In genomic region chr17:29567362-29568330, GRCh38 we compare ENCODE assay signal across 8 cellular contexts. TPM values are rescaled to one million over a fixed set of nuclear protein-coding genes. Genes with fewer than 3 reads are reported as not detected.
A peak's percentile ranks its signal among the peaks of the same experiment; 100 is the strongest.
DNase-seq lines count a peak whose midpoint lies in the region; ATAC-seq and TF ChIP-seq lines count a peak whose summit lies in the region.

No MANE protein-coding gene starts in this region.

- H3K9me3 Mint-ChIP-seq in CD8-positive, alpha-beta memory T cell, result no peaks in the 10 kb centered on the region
- H3K9me3 Mint-ChIP-seq in activated naive CD4-positive, alpha-beta T cell treated with anti-CD3 and anti-CD28 coated beads, Interleukin-2, amount 10 ng/mL, durations not matched to agents 7 days and 5 days, result no peaks in the 10 kb centered on the region
- H3K9me3 Mint-ChIP-seq in progenitor cell of endocrine pancreas (ENCODE audit: low read depth), result no peaks in the 10 kb centered on the region

- peak; percentile 37 to 69 (median 41) for ATAC-seq in heart left ventricle

- peak; percentile 65 to 86 (median 72) for DNase-seq in CD8-positive, alpha-beta memory T cell
- DNase-seq in GM20000 (ENCODE audit: low spot score) (peak; percentile 92), SK-MEL-5 (ENCODE audit: low read depth, low spot score) (peak; percentile 19), heart left ventricle (peak; percentile 58 to 84 (median 73)), progenitor cell of endocrine pancreas (ENCODE audit: low spot score, unreplicated experiment) (peak; percentile 52), NCI-H2029 (lab: John Stamatoyannopoulos, UW) (no peak)
- peak; percentile 87 for DNase-seq in activated naive CD4-positive, alpha-beta T cell treated with anti-CD3 and anti-CD28 coated beads, Interleukin-2, amount 10 ng/mL, durations not matched to agents 7 days and 5 days

- in situ Hi-C loops in SK-MEL-5 (cut with HindIII; ENCODE audit: low pct_unique_long_range_greater_than_20kb, low sequenced_read_pairs), result no loop called here

- H3K9me3 ChIP-seq in CD8-positive, alpha-beta memory T cell (ENCODE audit: low read length), result no peaks in the 10 kb centered on the region
- H3K9me3 ChIP-seq in HUES64 (ENCODE audit: insufficient read depth, low read depth, low read length) (no peaks in the 10 kb centered on the region), heart left ventricle (no peaks in the 10 kb centered on the region)

- intact Hi-C loops in heart left ventricle (cut with DNase I), result loop anchor here in 2 of 10 donors (2.0 to 10.0 kb wide), 3 partner anchors 21 to 917 kb away; partner anchors contain the start of gene GIT1 (in 1 of the 2)

- TF ChIP-seq POLR2A in heart left ventricle (IDR thresholded peaks at IDR 0.05), result peak in 1 of 2 donors; percentile 1

- TF ChIP-seq CTCF in GM20000 (IDR thresholded peaks at IDR 0.05; ENCODE audit: extremely low read depth, missing control alignments) (peak; percentile 29), heart left ventricle (IDR thresholded peaks at IDR 0.05) (peak in 11 of 12 donors; percentile 6 to 58 (median 33)), progenitor cell of endocrine pancreas (IDR thresholded peaks at IDR 0.05; ENCODE audit: unreplicated experiment) (peak; percentile 47)

- CTCF ChIA-PET in CD8-positive, alpha-beta memory T cell (lab: Charles Lee), result interaction anchor here (0.6 to 26.2 kb wide), 11 partner anchors 11 to 212 kb away, joined by 3 to 436 read pairs (median 3); no protein-coding TSS in a partner anchor
- CTCF ChIA-PET in activated naive CD4-positive, alpha-beta T cell treated with anti-CD3 and anti-CD28 coated beads, Interleukin-2, amount 10 ng/mL, durations not matched to agents 7 days and 5 days (lab: Charles Lee), result interaction anchor here (0.6 to 6.1 kb wide), 5 partner anchors 16 to 430 kb away, joined by 3 to 31 read pairs (median 10); partner anchors contain the start of gene ANKRD13B

- POLR2A ChIA-PET in CD8-positive, alpha-beta memory T cell (lab: Charles Lee), result interaction anchor here (0.8 to 2.9 kb wide), 9 partner anchors 11 to 997 kb away, joined by 3 to 18 read pairs (median 6); partner anchors contain the start of genes ANKRD13B and PIGS

- under 1% methylated on average over 87 of the region's 87 CpGs for WGBS in HUES64
- 0 to 1% (median 1%) methylated on average over 26 to 87 of the region's 87 CpGs for WGBS in heart left ventricle, 4 donors

- no peaks in the 10 kb centered on the region for H3K27me3 ChIP-seq in CD8-positive, alpha-beta memory T cell (ENCODE audit: insufficient read depth, low read length, poor library complexity, severe bottlenecking)
- H3K27me3 ChIP-seq in HUES64 (ENCODE audit: insufficient read depth, low read length) (peaks cover 70% of the 10 kb centered on the region), heart left ventricle (no peaks in the 10 kb centered on the region)

- peaks cover 0 to 16% (median 4%) of the 10 kb centered on the region in 3 donors for H3K36me3 Mint-ChIP-seq in CD8-positive, alpha-beta memory T cell
- peaks cover 18% of the 10 kb centered on the region for H3K36me3 Mint-ChIP-seq in activated naive CD4-positive, alpha-beta T cell treated with anti-CD3 and anti-CD28 coated beads, Interleukin-2, amount 10 ng/mL, durations not matched to agents 7 days and 5 days
- peaks cover 3% of the 10 kb centered on the region for H3K36me3 Mint-ChIP-seq in progenitor cell of endocrine pancreas (ENCODE audit: insufficient read depth)

- peak overlapping the region; percentile 63 for H3K27ac ChIP-seq in CD8-positive, alpha-beta memory T cell (ENCODE audit: low read depth, low read length)
- H3K27ac ChIP-seq in HUES64 (ENCODE audit: low read depth, low read length), result no peak overlapping the region; the same call in 1 of the 2 replicates
- H3K27ac ChIP-seq in heart left ventricle, result peak overlapping the region; percentile 59 to 93 (median 88)

- H3K4me3 ChIP-seq in CD8-positive, alpha-beta memory T cell (ENCODE audit: low read length), result peak overlapping the region; percentile 59
- H3K4me3 ChIP-seq in HUES64 (ENCODE audit: low read length), result peak overlapping the region; percentile 75
- peak overlapping the region; percentile 66 to 86 (median 81) for H3K4me3 ChIP-seq in heart left ventricle

- peak overlapping the region; percentile 91 to 99 (median 97) for H3K4me3 Mint-ChIP-seq in CD8-positive, alpha-beta memory T cell
- H3K4me3 Mint-ChIP-seq in activated naive CD4-positive, alpha-beta T cell treated with anti-CD3 and anti-CD28 coated beads, Interleukin-2, amount 10 ng/mL, durations not matched to agents 7 days and 5 days, result peak overlapping the region; percentile 93
- peak overlapping the region; percentile 88 for H3K4me3 Mint-ChIP-seq in progenitor cell of endocrine pancreas (ENCODE audit: low read depth)

- H3K36me3 ChIP-seq in CD8-positive, alpha-beta memory T cell (ENCODE audit: insufficient read depth, low read length), result peaks cover 4% of the 10 kb centered on the region
- H3K36me3 ChIP-seq in HUES64 (ENCODE audit: insufficient read depth, low read length) (no peaks in the 10 kb centered on the region), heart left ventricle (peaks cover 0 to under 1% (median 0%) of the 10 kb centered on the region in 9 donors)

- peaks cover 25% of the 10 kb centered on the region for H3K4me1 ChIP-seq in CD8-positive, alpha-beta memory T cell (ENCODE audit: insufficient read depth, low read length)
- H3K4me1 ChIP-seq in HUES64 (ENCODE audit: insufficient read depth, low read length), result peaks cover 4% of the 10 kb centered on the region; the same call in 1 of the 2 replicates
- H3K4me1 ChIP-seq in heart left ventricle, result peaks cover 5 to 64% (median 34%) of the 10 kb centered on the region in 12 donors

- peak overlapping the region; percentile 81 to 98 (median 94) for H3K27ac Mint-ChIP-seq in CD8-positive, alpha-beta memory T cell
- H3K27ac Mint-ChIP-seq in activated naive CD4-positive, alpha-beta T cell treated with anti-CD3 and anti-CD28 coated beads, Interleukin-2, amount 10 ng/mL, durations not matched to agents 7 days and 5 days, result peak overlapping the region; percentile 99
- peak overlapping the region; percentile 88 for H3K27ac Mint-ChIP-seq in progenitor cell of endocrine pancreas

- no peaks in the 10 kb centered on the region for H3K27me3 Mint-ChIP-seq in CD8-positive, alpha-beta memory T cell
- H3K27me3 Mint-ChIP-seq in activated naive CD4-positive, alpha-beta T cell treated with anti-CD3 and anti-CD28 coated beads, Interleukin-2, amount 10 ng/mL, durations not matched to agents 7 days and 5 days, result peaks cover 4% of the 10 kb centered on the region
- H3K27me3 Mint-ChIP-seq in progenitor cell of endocrine pancreas, result peaks cover 36% of the 10 kb centered on the region

- peak overlapping the region; percentile 20 for H3K9ac ChIP-seq in HUES64 (ENCODE audit: low read depth, low read length)

- H3K4me1 Mint-ChIP-seq in CD8-positive, alpha-beta memory T cell, result peaks cover 36 to 50% (median 43%) of the 10 kb centered on the region in 3 donors
- peaks cover 45% of the 10 kb centered on the region for H3K4me1 Mint-ChIP-seq in activated naive CD4-positive, alpha-beta T cell treated with anti-CD3 and anti-CD28 coated beads, Interleukin-2, amount 10 ng/mL, durations not matched to agents 7 days and 5 days
- H3K4me1 Mint-ChIP-seq in progenitor cell of endocrine pancreas (ENCODE audit: low read depth), result peaks cover 13% of the 10 kb centered on the region

RNA-seq across cellular contexts. Expression of gene ABHD15, which starts 0.8 kb away (rescaled TPM):
- 10 to 100 TPM; 18.3 to 19.3 TPM for total RNA-seq in CD8-positive, alpha-beta memory T cell
- polyA plus RNA-seq in CD8-positive, alpha-beta memory T cell, result 22.6 TPM
- polyA plus RNA-seq in HUES64 (2013, experiment 1 of 2), result 0.40 TPM
- 0.63 TPM for polyA plus RNA-seq in HUES64 (2013, experiment 2 of 2)
- 11.5 and 12.4 TPM in 2 replicates for total RNA-seq in SK-MEL-5 (2014; rRNA removed; shearing (Covaris generic))
- polyA plus RNA-seq in SK-MEL-5 (2015; cell fraction: cytosol; rRNA removed), result 15.2 and 15.5 TPM in 2 replicates
- polyA plus RNA-seq in SK-MEL-5 (2015; cell fraction: nucleus; rRNA removed), result 7.3 and 10.2 TPM in 2 replicates
- total RNA-seq in heart left ventricle (10 to 100 TPM in 2 of 9 donors, 1 to 10 TPM in 7; 5.3 to 13.1 (median 9.0) TPM), progenitor cell of endocrine pancreas (5.3 and 5.4 TPM in 2 replicates)
- 1 to 10 TPM; 4.0 to 8.2 TPM for polyA plus RNA-seq in heart left ventricle

RNA-seq across cellular contexts. Expression of gene TP53I13, which starts 0.9 kb away (rescaled TPM):
- total RNA-seq in CD8-positive, alpha-beta memory T cell, result 10 to 100 TPM; 71.3 to 75.5 TPM
- polyA plus RNA-seq in CD8-positive, alpha-beta memory T cell, result 33.1 TPM
- 12.2 TPM for polyA plus RNA-seq in HUES64 (2013, experiment 1 of 2)
- polyA plus RNA-seq in HUES64 (2013, experiment 2 of 2), result 17.8 TPM
- total RNA-seq in SK-MEL-5 (2014; rRNA removed; shearing (Covaris generic)), result 54.9 and 71.5 TPM in 2 replicates
- 96.2 and 112 TPM in 2 replicates for polyA plus RNA-seq in SK-MEL-5 (2015; cell fraction: cytosol; rRNA removed)
- polyA plus RNA-seq in SK-MEL-5 (2015; cell fraction: nucleus; rRNA removed), result 56.2 and 78.7 TPM in 2 replicates
- total RNA-seq in heart left ventricle, result 10 to 100 TPM; 23.8 to 65.5 (median 38.3) TPM
- polyA plus RNA-seq in heart left ventricle, result 10 to 100 TPM; 65.1 to 93.0 TPM
- total RNA-seq in progenitor cell of endocrine pancreas, result 39.7 and 40.2 TPM in 2 replicates

RNA-seq across cellular contexts. Expression of gene GIT1, which starts 21.8 kb away (rescaled TPM):
- total RNA-seq in CD8-positive, alpha-beta memory T cell, result 10 to 100 TPM; 69.7 to 69.8 TPM
- 25.7 TPM for polyA plus RNA-seq in CD8-positive, alpha-beta memory T cell
- polyA plus RNA-seq in HUES64 (2013, experiment 1 of 2), result 32.9 TPM
- 36.4 TPM for polyA plus RNA-seq in HUES64 (2013, experiment 2 of 2)
- total RNA-seq in SK-MEL-5 (2014; rRNA removed; shearing (Covaris generic)), result 32.0 and 36.6 TPM in 2 replicates
- 86.2 and 108 TPM in 2 replicates for polyA plus RNA-seq in SK-MEL-5 (2015; cell fraction: cytosol; rRNA removed)
- 120 and 125 TPM in 2 replicates for polyA plus RNA-seq in SK-MEL-5 (2015; cell fraction: nucleus; rRNA removed)
- 10 to 100 TPM; 23.1 to 52.9 (median 31.4) TPM for total RNA-seq in heart left ventricle
- polyA plus RNA-seq in heart left ventricle, result 10 to 100 TPM; 23.0 to 37.8 TPM
- total RNA-seq in progenitor cell of endocrine pancreas, result 51.6 and 54.9 TPM in 2 replicates

RNA-seq across cellular contexts. Expression of gene ANKRD13B, which starts 25.3 kb away (rescaled TPM):
- 10 to 100 TPM; 20.8 to 21.8 TPM for total RNA-seq in CD8-positive, alpha-beta memory T cell
- 0.35 TPM for polyA plus RNA-seq in CD8-positive, alpha-beta memory T cell
- polyA plus RNA-seq in HUES64 (2013, experiment 1 of 2), result 12.1 TPM
- polyA plus RNA-seq in HUES64 (2013, experiment 2 of 2), result 12.9 TPM
- 3.0 and 5.3 TPM in 2 replicates for total RNA-seq in SK-MEL-5 (2014; rRNA removed; shearing (Covaris generic))
- 9.4 and 10.3 TPM in 2 replicates for polyA plus RNA-seq in SK-MEL-5 (2015; cell fraction: cytosol; rRNA removed)
- polyA plus RNA-seq in SK-MEL-5 (2015; cell fraction: nucleus; rRNA removed), result 49.9 and 69.6 TPM in 2 replicates
- total RNA-seq in heart left ventricle (1 to 10 TPM; 4.4 to 9.9 (median 6.1) TPM), progenitor cell of endocrine pancreas (22.8 and 27.5 TPM in 2 replicates)
- polyA plus RNA-seq in heart left ventricle, result 10 to 100 TPM in 1 of 2 donors, 1 to 10 TPM in 1; 4.1 to 12.7 TPM

RNA-seq across cellular contexts. Expression of gene CORO6, which starts 55.1 kb away (rescaled TPM):
- 1 to 10 TPM; 2.5 to 2.9 TPM for total RNA-seq in CD8-positive, alpha-beta memory T cell
- 0.17 TPM for polyA plus RNA-seq in CD8-positive, alpha-beta memory T cell
- 1.1 TPM for polyA plus RNA-seq in HUES64 (2013, experiment 1 of 2)
- polyA plus RNA-seq in HUES64 (2013, experiment 2 of 2), result 2.1 TPM
- total RNA-seq in SK-MEL-5 (2014; rRNA removed; shearing (Covaris generic)), result 0.13 and 0.21 TPM in 2 replicates
- polyA plus RNA-seq in SK-MEL-5 (2015; cell fraction: cytosol; rRNA removed), result 0.07 and 0.08 TPM in 2 replicates
- polyA plus RNA-seq in SK-MEL-5 (2015; cell fraction: nucleus; rRNA removed), result 7.9 and 10.8 TPM in 2 replicates
- 100 to 1,000 TPM in 3 of 9 donors, 10 to 100 TPM in 6; 72.1 to 115 (median 95.5) TPM for total RNA-seq in heart left ventricle
- 10 to 100 TPM; 50.7 to 96.2 TPM for polyA plus RNA-seq in heart left ventricle
- 0.27 TPM in 1 of 2 replicates, not detected in the other for total RNA-seq in progenitor cell of endocrine pancreas
